In genomic region chr1:97668945-97669344, GRCh38 we compare ENCODE assay signal across 10 cellular contexts.
DNase-seq lines count a peak whose midpoint lies in the region; ATAC-seq, FAIRE-seq and TF ChIP-seq lines count a peak whose summit lies in the region.
"Had no signal": no experiment of that assay in that cellular context is flagged by ENCODE, and none has a peak within 500 bp of the region (broad histone marks: within the 10 kb centered on the region; RNA-seq: fewer than 3 reads in every experiment).

No MANE protein-coding gene starts in this region.

- ATAC-seq in heart right ventricle (no peak), right cardiac atrium (no peak)
- ATAC-seq: left colon had no signal

- H3K27ac Mint-ChIP-seq in type B pancreatic cell: no peak overlapping the region

- no peaks in the 10 kb centered on the region for H3K27me3 Mint-ChIP-seq in type B pancreatic cell
- H3K27me3 Mint-ChIP-seq: CD8-positive, alpha-beta memory T cell had no signal

- POLR2A ChIA-PET in endothelial cell of umbilical vein (lab: Charles Lee): no interaction called here

- no peak overlapping the region for H2AFZ ChIP-seq in endothelial cell of umbilical vein (ENCODE audit: low read depth, low read length)

- TF ChIP-seq EP300 in ovary (IDR thresholded peaks at IDR 0.05): no peak

- DNase-seq in heart right ventricle: no peak
- DNase-seq in right cardiac atrium: no peak
- DNase-seq in NCI-H226: peak; percentile 36
- DNase-seq in endothelial cell of umbilical vein (ENCODE audit: low read depth, low spot score): peak; percentile 66
- DNase-seq in type B pancreatic cell (ENCODE audit: extremely low spot score, unreplicated experiment): no peak
- DNase-seq in islet precursor cell: no peak
- DNase-seq in ecto neural progenitor cell (ENCODE audit: low spot score): no peak
- DNase-seq in ovary: no peak
- DNase-seq: CD8-positive, alpha-beta memory T cell; left colon had no signal

- 27 to 35% methylated on average over 2 of the region's 2 CpGs for WGBS in heart right ventricle, 2 donors
- 28% methylated on average over 2 of the region's 2 CpGs for WGBS in right cardiac atrium
- 9 to 23% (median 11%) methylated on average over 2 of the region's 2 CpGs for WGBS in ovary, 3 donors

- no peak overlapping the region for H3K9ac ChIP-seq in endothelial cell of umbilical vein (replicated peaks; ENCODE audit: extremely low read depth, insufficient read depth, low read length)

- intact Hi-C loops in heart right ventricle (cut with DNase I): loop anchor here in 1 of 10 donors (10.0 kb wide), 1 partner anchor 146 kb away; no protein-coding TSS in a partner anchor
- intact Hi-C loops in right cardiac atrium (cut with DNase I): no loop called here
- intact Hi-C loops in endothelial cell of umbilical vein (cut with micrococcal nuclease): loop anchor here (1.0 to 5.0 kb wide), 3 partner anchors 151 to 798 kb away; no protein-coding TSS in a partner anchor
- intact Hi-C loops in ovary (cut with DNase I): no loop called here

- no peak overlapping the region for H3K4me3 ChIP-seq in heart right ventricle
- H3K4me3 ChIP-seq in right cardiac atrium (ENCODE audit: low read length): no peak overlapping the region
- no peak overlapping the region for H3K4me3 ChIP-seq in endothelial cell of umbilical vein (replicated peaks in 1 of 3; ENCODE audit: insufficient read depth in 1 of 3, low read depth in 1 of 3, low read length in 3 of 3)
- H3K4me3 ChIP-seq in ovary: no peak overlapping the region

- no peaks in the 10 kb centered on the region for H3K9me1 ChIP-seq in endothelial cell of umbilical vein (replicated peaks; ENCODE audit: control insufficient read depth, extremely low read depth, insufficient read depth, low read length)

- H4K20me1 ChIP-seq in endothelial cell of umbilical vein (replicated peaks; ENCODE audit: control insufficient read depth, extremely low read depth, insufficient read depth, low read length): no peaks in the 10 kb centered on the region

- TF ChIP-seq CTCF in heart right ventricle (IDR thresholded peaks at IDR 0.05): peak in 6 of 9 donors; percentile 20 to 41 (median 30)
- TF ChIP-seq CTCF in endothelial cell of umbilical vein (IDR thresholded peaks at IDR 0.05; ENCODE audit: extremely low read depth in 1 of 2, insufficient read depth in 1 of 2, low read depth in 1 of 2, low read length in 2 of 2): peak; percentile 23
- TF ChIP-seq CTCF in type B pancreatic cell (conservative IDR thresholded peaks at IDR 0.05): peak; percentile 31
- TF ChIP-seq CTCF in ovary (IDR thresholded peaks at IDR 0.05): no peak

- dilution Hi-C loops in endothelial cell of umbilical vein (cut with MboI; ENCODE audit: extremely low pct_ligation_motif_present, low sequenced_read_pairs): no loop called here

- H3K4me3 Mint-ChIP-seq in type B pancreatic cell: no peak overlapping the region
- H3K4me3 Mint-ChIP-seq: CD8-positive, alpha-beta memory T cell had no signal

- H3K27me3 ChIP-seq in heart right ventricle (no peaks in the 10 kb centered on the region), right cardiac atrium (ENCODE audit: control insufficient read depth, insufficient read depth) (no peaks in the 10 kb centered on the region), endothelial cell of umbilical vein (ENCODE audit: control insufficient read depth in 2 of 2, insufficient read depth in 2 of 2, low read length in 2 of 2) (no peaks in the 10 kb centered on the region), ovary (no peaks in the 10 kb centered on the region)

- H3K27ac ChIP-seq in heart right ventricle (no peak overlapping the region), right cardiac atrium (ENCODE audit: low read length) (no peak overlapping the region), endothelial cell of umbilical vein (ENCODE audit: insufficient read depth, low read depth, low read length) (no peak overlapping the region), ovary (no peak overlapping the region)

- H3K9me3 ChIP-seq in heart right ventricle: peaks cover 0 to 9% (median 0%) of the 10 kb centered on the region in 11 donors
- no peaks in the 10 kb centered on the region for H3K9me3 ChIP-seq in right cardiac atrium (ENCODE audit: control insufficient read depth, low read length)
- H3K9me3 ChIP-seq in endothelial cell of umbilical vein (replicated peaks; ENCODE audit: control insufficient read depth, insufficient read depth, low read length): no peaks in the 10 kb centered on the region
- no peaks in the 10 kb centered on the region for H3K9me3 ChIP-seq in ovary

- BruUV-seq in endothelial cell of umbilical vein (replicated peaks; lab: Mats Ljungman, UMichigan): no TSS peak

- no peaks in the 10 kb centered on the region for H3K79me2 ChIP-seq in endothelial cell of umbilical vein (ENCODE audit: control insufficient read depth, insufficient read depth, low read length)

- TF ChIP-seq POLR2A in endothelial cell of umbilical vein (IDR thresholded peaks at IDR 0.05; ENCODE audit: low read depth, low read length): no peak
- TF ChIP-seq POLR2A in ovary (IDR thresholded peaks at IDR 0.05): no peak

- H3K4me1 ChIP-seq in heart right ventricle: no peaks in the 10 kb centered on the region
- no peaks in the 10 kb centered on the region for H3K4me1 ChIP-seq in right cardiac atrium (ENCODE audit: control insufficient read depth, insufficient read depth, low read length)
- no peaks in the 10 kb centered on the region for H3K4me1 ChIP-seq in endothelial cell of umbilical vein (ENCODE audit: control insufficient read depth, extremely low read depth, insufficient read depth, low read length)
- H3K4me1 ChIP-seq in ovary (ENCODE audit: insufficient read depth): no peaks in the 10 kb centered on the region

- no peaks in the 10 kb centered on the region for H3K36me3 Mint-ChIP-seq in type B pancreatic cell

- CTCF ChIA-PET in endothelial cell of umbilical vein (lab: Charles Lee): interaction anchor here (1.0 to 1.4 kb wide), 4 partner anchors 65 to 799 kb away, joined by 3 to 11 read pairs (median 5); no protein-coding TSS in a partner anchor

- no peaks in the 10 kb centered on the region for H3K4me1 Mint-ChIP-seq in type B pancreatic cell (ENCODE audit: unreplicated experiment)
- H3K4me1 Mint-ChIP-seq: CD8-positive, alpha-beta memory T cell had no signal

- peak; percentile 64 for FAIRE-seq in endothelial cell of umbilical vein (lab: Jason Lieb, UNC)

- H3K36me3 ChIP-seq in heart right ventricle: peaks cover 0 to 8% (median 0%) of the 10 kb centered on the region in 9 donors
- no peaks in the 10 kb centered on the region for H3K36me3 ChIP-seq in endothelial cell of umbilical vein (ENCODE audit: control insufficient read depth in 2 of 2, extremely low read depth in 1 of 2, insufficient read depth in 2 of 2, low read length in 2 of 2)
- no peaks in the 10 kb centered on the region for H3K36me3 ChIP-seq in ovary

- no peaks in the 10 kb centered on the region for H3K9me3 Mint-ChIP-seq in type B pancreatic cell

- no peak overlapping the region for H3K4me2 ChIP-seq in endothelial cell of umbilical vein (ENCODE audit: insufficient read depth, low read length)

TF ChIP-seq in endothelial cell of umbilical vein, 7 proteins besides CTCF, POLR2A, EP300 and RAD21:
- TF ChIP-seq MAX (IDR thresholded peaks at IDR 0.05; ENCODE audit: insufficient read depth, insufficient read length) (no peak), MYC (IDR thresholded peaks at IDR 0.05; ENCODE audit: low read depth, low read length) (no peak), FOS (IDR thresholded peaks at IDR 0.05; ENCODE audit: borderline replicate concordance, insufficient read depth, low read length) (no peak), GATA2 (IDR thresholded peaks at IDR 0.05; ENCODE audit: insufficient read depth, insufficient read length, low read depth, low read length) (no peak), POLR2AphosphoS5 (IDR thresholded peaks at IDR 0.05; ENCODE audit: insufficient read depth, low read depth, low read length) (no peak), JUN (IDR thresholded peaks at IDR 0.05; ENCODE audit: borderline replicate concordance, insufficient read depth, insufficient read length, low read depth) (no peak)

Comparison
In these comparisons a context has a peak if more than half of its experiments do, and no peak if none do; other contexts are left out.
1. DNase-seq: peak in NCI-H226 (single experiment) and endothelial cell of umbilical vein (single experiment); none in heart right ventricle (0 of 2), right cardiac atrium (0 of 3), type B pancreatic cell (single experiment), islet precursor cell (single experiment), ecto neural progenitor cell (single experiment) and ovary (0 of 5).
2. CTCF ChIP-seq: peak in heart right ventricle (6 of 9), endothelial cell of umbilical vein (2 of 2) and type B pancreatic cell (single experiment); none in ovary (0 of 3).